In the genomic region with DNA sequence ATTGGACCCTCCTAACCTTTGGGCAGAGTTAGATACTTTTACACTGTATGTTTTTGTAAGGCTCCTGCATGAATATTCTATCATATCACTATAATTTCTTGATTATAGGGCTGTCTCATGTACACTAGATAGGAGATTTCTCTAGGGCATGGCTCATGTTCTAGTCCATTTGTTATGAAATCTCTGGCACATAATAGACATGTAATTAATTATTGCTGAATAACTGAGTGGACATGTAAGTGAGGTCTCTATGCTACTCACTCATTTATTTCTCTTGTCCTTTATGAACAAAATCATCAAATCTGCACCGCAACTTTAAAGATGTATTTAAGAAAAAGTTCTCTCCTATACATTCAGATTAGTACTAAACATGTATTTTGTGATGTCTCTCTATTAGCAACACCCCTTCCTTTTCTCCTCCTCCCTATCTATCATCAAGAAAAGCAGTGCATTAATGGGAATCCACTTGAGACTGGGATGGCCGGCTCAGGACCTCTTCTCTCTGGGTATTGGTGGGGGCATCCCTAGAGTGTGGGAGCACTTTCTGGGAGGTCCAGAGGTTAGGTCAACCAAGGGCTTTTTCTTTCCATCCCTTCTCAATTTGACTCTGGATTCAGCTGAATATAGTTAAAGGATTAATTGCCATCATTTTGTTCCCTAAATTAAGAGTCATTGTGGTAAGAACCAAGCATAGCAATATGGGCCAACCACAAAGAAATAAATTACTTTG, we compare ENCODE assay signal across 15 cellular contexts.
DNase-seq lines count a peak whose midpoint lies in the region; ATAC-seq, FAIRE-seq and TF ChIP-seq lines count a peak whose summit lies in the region.
"Had no signal": no experiment of that assay in that cellular context is flagged by ENCODE, and none has a peak within 500 bp of the region (broad histone marks: within the 10 kb centered on the region; RNA-seq: fewer than 3 reads in every experiment).

No MANE protein-coding gene starts in this region.

- DNase-seq in IMR-90 = no peak
- no peak for DNase-seq in activated naive CD8-positive, alpha-beta T cell treated with anti-CD3 and anti-CD28 coated beads for 36 hours
- DNase-seq in keratinocyte (ENCODE audit: low read depth, low spot score) = no peak
- no peak for DNase-seq in kidney glomerular epithelial cell (lab: John Stamatoyannopoulos, UW)
- DNase-seq in HAP-1 (ENCODE audit: low spot score in 2 of 2) = no peak
- no peak for DNase-seq in NCI-H146 (lab: John Stamatoyannopoulos, UW)
- DNase-seq: activated CD4-positive, alpha-beta T cell treated with anti-CD3 and anti-CD28 coated beads, Interleukin-2, amount 50 U/mL, for 48 hours; activated effector memory CD4-positive, alpha-beta T cell treated with Interleukin-2 at 50 U/mL for 16 hours; DMS 273 treated with DMSO at 0.1 percent for 48 hours; left ventricle myocardium inferior; naive B cell; NCI-H446 had no signal

- peak overlapping the region; percentile 94 for H3K18ac ChIP-seq in IMR-90 (ENCODE audit: low read depth, low read length)

- dilution Hi-C loops in IMR-90 (cut with HindIII; ENCODE audit: low sequenced_read_pairs, unreplicated experiment) = no loop called here
- dilution Hi-C loops in keratinocyte (cut with MboI; ENCODE audit: extremely low pct_ligation_motif_present, low sequenced_read_pairs) = no loop called here

- H3K27me3 Mint-ChIP-seq in activated naive CD8-positive, alpha-beta T cell treated with anti-CD3 and anti-CD28 coated beads for 36 hours = peaks cover 50% of the 10 kb centered on the region

- peak overlapping the region; percentile 83 for H4K5ac ChIP-seq in IMR-90 (ENCODE audit: low read depth, low read length)

- H2BK15ac ChIP-seq in IMR-90 (ENCODE audit: low read depth, low read length) = peak overlapping the region; percentile 68

- peaks cover 6 to 25% of the 10 kb centered on the region in 2 experiments; a peak in 2 of 4 replicates for H3K79me1 ChIP-seq in IMR-90 (ENCODE audit: low read depth in 1 of 2, low read length in 2 of 2)

- peak overlapping the region; percentile 92 for H2BK20ac ChIP-seq in IMR-90 (ENCODE audit: low read depth, low read length)

- peak overlapping the region; percentile 92 to 93 for H4K8ac ChIP-seq in IMR-90 (ENCODE audit: low read depth in 2 of 2, low read length in 2 of 2)

- peak overlapping the region; percentile 95 for H2BK5ac ChIP-seq in IMR-90 (ENCODE audit: low read depth, low read length, poor library complexity, severe bottlenecking)

- peaks cover 8% of the 10 kb centered on the region for H3K9me1 ChIP-seq in IMR-90 (ENCODE audit: insufficient read depth, low read length)
- no peaks in the 10 kb centered on the region for H3K9me1 ChIP-seq in keratinocyte (ENCODE audit: control insufficient read depth, extremely low read depth, insufficient read depth, low read length)

- peak overlapping the region; percentile 54 for H3K27ac Mint-ChIP-seq in activated naive CD8-positive, alpha-beta T cell treated with anti-CD3 and anti-CD28 coated beads for 36 hours
- H3K27ac Mint-ChIP-seq: naive B cell had no signal

- H3K4me3 Mint-ChIP-seq in activated naive CD8-positive, alpha-beta T cell treated with anti-CD3 and anti-CD28 coated beads for 36 hours = peak overlapping the region; percentile 35
- H3K4me3 Mint-ChIP-seq: naive B cell had no signal

- H3K4me1 Mint-ChIP-seq in activated naive CD8-positive, alpha-beta T cell treated with anti-CD3 and anti-CD28 coated beads for 36 hours = peaks cover 18% of the 10 kb centered on the region
- H3K4me1 Mint-ChIP-seq: naive B cell had no signal

- H3K36me3 ChIP-seq in BLaER1 = no peaks in the 10 kb centered on the region
- H3K36me3 ChIP-seq in IMR-90 (ENCODE audit: control insufficient read depth, insufficient read depth, low read length) = no peaks in the 10 kb centered on the region
- no peaks in the 10 kb centered on the region for H3K36me3 ChIP-seq in keratinocyte (ENCODE audit: control insufficient read depth in 2 of 2, extremely low read depth in 1 of 2, insufficient read depth in 2 of 2, low read length in 2 of 2)
- no peaks in the 10 kb centered on the region for H3K36me3 ChIP-seq in HAP-1 (replicated peaks)
- H3K36me3 ChIP-seq: left ventricle myocardium inferior, suprapubic skin had no signal

- H3K36me3 Mint-ChIP-seq in activated naive CD8-positive, alpha-beta T cell treated with anti-CD3 and anti-CD28 coated beads for 36 hours = peaks cover 5% of the 10 kb centered on the region
- H3K36me3 Mint-ChIP-seq: naive B cell had no signal

- peak overlapping the region; percentile 94 for H2BK120ac ChIP-seq in IMR-90 (ENCODE audit: low read depth, low read length)

- H3K9ac ChIP-seq in BLaER1 (no peak overlapping the region), IMR-90 (ENCODE audit: low read depth, low read length) (no peak overlapping the region), keratinocyte (ENCODE audit: control insufficient read depth, extremely low read depth, insufficient read depth, low read length) (peak overlapping the region; percentile 46)

- H3K27ac ChIP-seq in BLaER1 (no peak overlapping the region), IMR-90 (ENCODE audit: insufficient read depth, low read length) (peak overlapping the region; percentile 88), keratinocyte (ENCODE audit: control insufficient read depth, insufficient read depth, low read length) (peak overlapping the region; percentile 92)
- H3K27ac ChIP-seq: left ventricle myocardium inferior, suprapubic skin had no signal

- ATAC-seq in IMR-90 (ENCODE audit: low read depth) (peak; percentile 38), HG02852 (IDR thresholded peaks at IDR 0.05; ENCODE audit: unreplicated experiment) (no peak)

- no TSS peak for BruUV-seq in IMR-90 (replicated peaks; lab: Mats Ljungman, UMichigan)

- peak overlapping the region; percentile 85 for H3K4ac ChIP-seq in IMR-90 (ENCODE audit: low read depth, low read length)

- H3K4me3 ChIP-seq in BLaER1 (no peak overlapping the region), IMR-90 (ENCODE audit: insufficient read depth, low read depth, low read length) (no peak overlapping the region), keratinocyte (ENCODE audit: control insufficient read depth in 2 of 3, extremely low read depth in 1 of 3, insufficient read depth in 2 of 3, low read depth in 1 of 3, low read length in 3 of 3) (no peak overlapping the region), HAP-1 (no peak overlapping the region)
- H3K4me3 ChIP-seq: left ventricle myocardium inferior, suprapubic skin had no signal

- H3K4me2 ChIP-seq in BLaER1 (peak overlapping the region; percentile 23; the same call in 1 of the 2 replicates), IMR-90 (ENCODE audit: low read depth, low read length) (no peak overlapping the region), keratinocyte (ENCODE audit: control insufficient read depth, extremely low read depth, insufficient read depth, low read depth, low read length) (peak overlapping the region; percentile 26)

- no CpG with 5 or more reads among the region's 2 CpGs for WGBS in IMR-90 (ENCODE audit: extremely low coverage in 2 of 2, insufficient read length in 1 of 2), 2 experiments

- peak overlapping the region; percentile 72 for H3K14ac ChIP-seq in IMR-90 (replicated peaks; ENCODE audit: low read depth, low read length)

- in situ Hi-C loops in IMR-90 (cut with MboI; ENCODE audit: low sequenced_read_pairs) = no loop called here
- in situ Hi-C loops in HAP-1 (cut with MboI; ENCODE audit: low sequenced_read_pairs) = no loop called here

- H2AK9ac ChIP-seq in IMR-90 (replicated peaks; ENCODE audit: low read depth, low read length, poor library complexity) = no peak overlapping the region

- no peak for TF ChIP-seq RAD21 in IMR-90 (IDR thresholded peaks at IDR 0.05; ENCODE audit: low read length)

- FAIRE-seq in keratinocyte (lab: Jason Lieb, UNC) = peak; percentile 48

- TF ChIP-seq CTCF in IMR-90 (conservative IDR thresholded peaks at IDR 0.05; ENCODE audit: low read depth, low read length) (no peak), keratinocyte (optimal IDR thresholded peaks at IDR 0.05 in 1 of 3, IDR thresholded peaks at IDR 0.05 in 1 of 3, conservative IDR thresholded peaks at IDR 0.05 in 1 of 3; ENCODE audit: extremely low read depth in 1 of 3, insufficient read depth in 2 of 3, low read length in 3 of 3) (no peak)

- peak overlapping the region; percentile 89 for H3K23ac ChIP-seq in IMR-90 (ENCODE audit: low read depth, low read length)

- CTCF ChIA-PET in IMR-90 (lab: Yijun Ruan, JAX) = no interaction called here

- H3K9me3 ChIP-seq in BLaER1 (no peaks in the 10 kb centered on the region), IMR-90 (ENCODE audit: control insufficient read depth, insufficient read depth, low read length) (no peaks in the 10 kb centered on the region), keratinocyte (ENCODE audit: control insufficient read depth, low read depth, low read length) (no peaks in the 10 kb centered on the region), HAP-1 (no peaks in the 10 kb centered on the region)
- H3K9me3 ChIP-seq: left ventricle myocardium inferior, suprapubic skin had no signal

- no peaks in the 10 kb centered on the region for H3K79me2 ChIP-seq in keratinocyte (ENCODE audit: control insufficient read depth, insufficient read depth, low read length)

- H3K4me1 ChIP-seq in BLaER1 (peaks cover 17% of the 10 kb centered on the region), IMR-90 (ENCODE audit: control insufficient read depth, insufficient read depth, low read length) (peaks cover 15% of the 10 kb centered on the region), keratinocyte (ENCODE audit: control insufficient read depth, extremely low read depth, insufficient read depth, low read length) (peaks cover 53% of the 10 kb centered on the region), HAP-1 (no peaks in the 10 kb centered on the region)
- H3K4me1 ChIP-seq: left ventricle myocardium inferior, suprapubic skin had no signal

- TF ChIP-seq POLR2A in IMR-90 (IDR thresholded peaks at IDR 0.05; ENCODE audit: low read depth, low read length) = no peak

- peak overlapping the region; percentile 94 for H4K91ac ChIP-seq in IMR-90 (ENCODE audit: insufficient read depth, low read depth, low read length)

- H3K27me3 ChIP-seq in BLaER1 = no peaks in the 10 kb centered on the region
- no peaks in the 10 kb centered on the region for H3K27me3 ChIP-seq in IMR-90 (ENCODE audit: control insufficient read depth, insufficient read depth, low read length)
- no peaks in the 10 kb centered on the region for H3K27me3 ChIP-seq in keratinocyte (ENCODE audit: control insufficient read depth, extremely low read depth, insufficient read depth, low read length)
- H3K27me3 ChIP-seq in HAP-1 (ENCODE audit: low read depth) = no peaks in the 10 kb centered on the region; the same call in none of the 2 replicates
- H3K27me3 ChIP-seq: suprapubic skin had no signal

- intact Hi-C loops in IMR-90 (cut with micrococcal nuclease) = no loop called here

- H4K20me1 ChIP-seq in BLaER1 = no peaks in the 10 kb centered on the region
- no peaks in the 10 kb centered on the region for H4K20me1 ChIP-seq in IMR-90 (ENCODE audit: insufficient read depth, low read length)
- H4K20me1 ChIP-seq in keratinocyte (ENCODE audit: control insufficient read depth, extremely low read depth, insufficient read depth, low read length) = no peaks in the 10 kb centered on the region

- H2AFZ ChIP-seq in IMR-90 (replicated peaks; ENCODE audit: low read length, poor library complexity) (no peak overlapping the region), keratinocyte (ENCODE audit: control insufficient read depth, low read length) (no peak overlapping the region)

- H3K9me3 Mint-ChIP-seq in activated naive CD8-positive, alpha-beta T cell treated with anti-CD3 and anti-CD28 coated beads for 36 hours = peaks cover 11% of the 10 kb centered on the region
- H3K9me3 Mint-ChIP-seq: naive B cell had no signal

- POLR2A ChIA-PET in IMR-90 (lab: Charles Lee; ENCODE audit: unreplicated experiment) = no interaction called here

- H2AK5ac ChIP-seq in IMR-90 (ENCODE audit: low read depth, low read length) = peak overlapping the region; percentile 66

- H3K56ac ChIP-seq in IMR-90 (ENCODE audit: extremely low read depth, insufficient read depth, low read length) = peak overlapping the region; percentile 78
